3 cellular contexts compared by ENCODE assay signal in the genomic region with DNA sequence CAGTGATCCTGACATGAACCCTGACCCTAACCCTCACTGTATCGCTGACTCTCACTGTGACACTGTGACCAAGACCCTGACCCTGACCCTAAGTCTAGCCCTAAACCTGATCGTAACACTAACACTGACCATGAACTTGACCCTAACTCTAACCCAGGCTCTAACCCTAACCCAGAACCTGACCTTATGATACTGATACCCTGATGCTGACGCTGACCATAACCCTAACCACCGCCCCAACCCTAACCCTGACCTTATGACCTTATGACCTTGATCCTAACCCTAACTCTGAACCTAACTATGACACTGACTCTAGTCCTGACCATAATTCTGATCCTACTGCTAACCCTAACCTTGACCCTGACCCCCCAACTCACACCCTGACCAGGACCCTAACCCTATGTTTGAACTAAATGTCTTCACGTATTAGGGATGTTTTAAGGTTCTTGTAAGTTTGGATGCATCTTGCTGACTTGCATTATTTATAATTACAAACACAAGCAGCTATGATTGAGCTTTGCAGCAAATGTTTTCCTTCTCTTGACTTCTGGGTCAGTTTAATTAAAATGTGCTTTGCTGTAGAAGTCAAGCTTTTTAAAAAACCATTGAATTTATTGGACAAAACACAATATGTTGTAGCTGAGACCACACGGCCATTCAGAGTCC.
TF ChIP-seq lines count a peak whose summit lies in the region.

No MANE protein-coding gene starts in this region.

TF ChIP-seq in A549, 52 proteins besides CTCF, POLR2A, EP300 and RAD21:
- TF ChIP-seq RARB (CRISPR knock-in tag; IDR thresholded peaks at IDR 0.05) (no peak), MAFK (IDR thresholded peaks at IDR 0.05; ENCODE audit: partially characterized antibody) (peak; percentile 77), MYC (IDR thresholded peaks at IDR 0.05; ENCODE audit: borderline replicate concordance, low read length) (no peak), JUN (IDR thresholded peaks at IDR 0.05) (no peak), CBX8 (IDR thresholded peaks at IDR 0.05) (no peak)
- TF ChIP-seq, protein P1, sequence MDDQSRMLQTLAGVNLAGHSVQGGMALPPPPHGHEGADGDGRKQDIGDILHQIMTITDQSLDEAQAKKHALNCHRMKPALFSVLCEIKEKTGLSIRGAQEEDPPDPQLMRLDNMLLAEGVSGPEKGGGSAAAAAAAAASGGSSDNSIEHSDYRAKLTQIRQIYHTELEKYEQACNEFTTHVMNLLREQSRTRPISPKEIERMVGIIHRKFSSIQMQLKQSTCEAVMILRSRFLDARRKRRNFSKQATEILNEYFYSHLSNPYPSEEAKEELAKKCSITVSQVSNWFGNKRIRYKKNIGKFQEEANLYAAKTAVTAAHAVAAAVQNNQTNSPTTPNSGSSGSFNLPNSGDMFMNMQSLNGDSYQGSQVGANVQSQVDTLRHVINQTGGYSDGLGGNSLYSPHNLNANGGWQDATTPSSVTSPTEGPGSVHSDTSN (IDR thresholded peaks at IDR 0.05) = no peak

TF ChIP-seq in HEK293, 187 proteins besides CTCF, POLR2A, EP300 and RAD21:
- TF ChIP-seq WT1 (tag by site-specific recombination; IDR thresholded peaks at IDR 0.05) = peak; percentile 27; the same call in 1 of the 2 replicates
- TF ChIP-seq ZNF112 (tag by site-specific recombination; IDR thresholded peaks at IDR 0.05) = 0 out of 2 replicates have a peak, but pooled peaks have one; percentile 15
- TF ChIP-seq, protein P2, sequence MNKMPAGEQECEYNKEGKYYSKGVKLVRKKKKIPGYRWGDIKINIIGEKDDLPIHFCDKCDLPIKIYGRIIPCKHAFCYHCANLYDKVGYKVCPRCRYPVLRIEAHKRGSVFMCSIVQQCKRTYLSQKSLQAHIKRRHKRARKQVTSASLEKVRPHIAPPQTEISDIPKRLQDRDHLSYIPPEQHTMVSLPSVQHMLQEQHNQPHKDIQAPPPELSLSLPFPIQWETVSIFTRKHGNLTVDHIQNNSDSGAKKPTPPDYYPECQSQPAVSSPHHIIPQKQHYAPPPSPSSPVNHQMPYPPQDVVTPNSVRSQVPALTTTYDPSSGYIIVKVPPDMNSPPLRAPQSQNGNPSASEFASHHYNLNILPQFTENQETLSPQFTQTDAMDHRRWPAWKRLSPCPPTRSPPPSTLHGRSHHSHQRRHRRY (tag by site-specific recombination; IDR thresholded peaks at IDR 0.05) = no peak
- no peak for TF ChIP-seq ZNF707 (tag by site-specific recombination; IDR thresholded peaks at IDR 0.05)
- TF ChIP-seq ZBTB48 (tag by site-specific recombination; IDR thresholded peaks at IDR 0.05) = 0 out of 2 replicates have a peak, but pooled peaks have one; percentile 47
- TF ChIP-seq ZBTB7A (tag by site-specific recombination; IDR thresholded peaks at IDR 0.05; ENCODE audit: low read depth) = peak; percentile 77; the same call in 1 of the 2 replicates
- no peak for TF ChIP-seq ZNF354C (tag by site-specific recombination; IDR thresholded peaks at IDR 0.05; ENCODE audit: borderline replicate concordance, low read depth)
- no peak for TF ChIP-seq ZNF221 (tag by site-specific recombination; IDR thresholded peaks at IDR 0.05; ENCODE audit: borderline replicate concordance)
- TF ChIP-seq ZNF202 (tag by site-specific recombination; IDR thresholded peaks at IDR 0.05; ENCODE audit: borderline replicate concordance) = 0 out of 2 replicates have a peak, but pooled peaks have one; percentile 20
- peak; percentile 13; the same call in 1 of the 2 replicates for TF ChIP-seq ZNF571 (tag by site-specific recombination; IDR thresholded peaks at IDR 0.05)
- TF ChIP-seq, protein P3, sequence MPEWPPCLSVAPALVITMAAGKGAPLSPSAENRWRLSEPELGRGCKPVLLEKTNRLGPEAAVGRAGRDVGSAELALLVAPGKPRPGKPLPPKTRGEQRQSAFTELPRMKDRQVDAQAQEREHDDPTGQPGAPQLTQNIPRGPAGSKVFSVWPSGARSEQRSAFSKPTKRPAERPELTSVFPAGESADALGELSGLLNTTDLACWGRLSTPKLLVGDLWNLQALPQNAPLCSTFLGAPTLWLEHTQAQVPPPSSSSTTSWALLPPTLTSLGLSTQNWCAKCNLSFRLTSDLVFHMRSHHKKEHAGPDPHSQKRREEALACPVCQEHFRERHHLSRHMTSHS (tag by site-specific recombination; IDR thresholded peaks at IDR 0.05) = 0 out of 2 replicates have a peak, but pooled peaks have one; percentile 36
- TF ChIP-seq ZNF776 (tag by site-specific recombination; IDR thresholded peaks at IDR 0.05; ENCODE audit: borderline replicate concordance) = peak; percentile 54; the same call in 1 of the 2 replicates
- TF ChIP-seq ZNF239 (tag by site-specific recombination; IDR thresholded peaks at IDR 0.05) = peak; percentile 57; the same call in 1 of the 2 replicates
- no peak for TF ChIP-seq ZNF274 (IDR thresholded peaks at IDR 0.05; ENCODE audit: low read length)
- TF ChIP-seq ZNF274 (tag by site-specific recombination; IDR thresholded peaks at IDR 0.05; ENCODE audit: borderline replicate concordance) = 0 out of 2 replicates have a peak, but pooled peaks have one; percentile 60
- no peak for TF ChIP-seq MYNN (tag by site-specific recombination; IDR thresholded peaks at IDR 0.05; ENCODE audit: borderline replicate concordance)
- TF ChIP-seq BCL11B (tag by site-specific recombination; IDR thresholded peaks at IDR 0.05; ENCODE audit: low read depth) = peak; percentile 100
- TF ChIP-seq BCL11A (tag by site-specific recombination; IDR thresholded peaks at IDR 0.05; ENCODE audit: low read depth) = peak; percentile 98
- 0 out of 2 replicates have a peak, but pooled peaks have one; percentile 61 for TF ChIP-seq ZNF311 (tag by site-specific recombination; IDR thresholded peaks at IDR 0.05; ENCODE audit: borderline replicate concordance)
- peak; percentile 69; the same call in 1 of the 2 replicates for TF ChIP-seq GLI4 (tag by site-specific recombination; IDR thresholded peaks at IDR 0.05)
- TF ChIP-seq KLF1 (tag by site-specific recombination; IDR thresholded peaks at IDR 0.05) = 0 out of 2 replicates have a peak, but pooled peaks have one; percentile 27
- TF ChIP-seq, protein P4, sequence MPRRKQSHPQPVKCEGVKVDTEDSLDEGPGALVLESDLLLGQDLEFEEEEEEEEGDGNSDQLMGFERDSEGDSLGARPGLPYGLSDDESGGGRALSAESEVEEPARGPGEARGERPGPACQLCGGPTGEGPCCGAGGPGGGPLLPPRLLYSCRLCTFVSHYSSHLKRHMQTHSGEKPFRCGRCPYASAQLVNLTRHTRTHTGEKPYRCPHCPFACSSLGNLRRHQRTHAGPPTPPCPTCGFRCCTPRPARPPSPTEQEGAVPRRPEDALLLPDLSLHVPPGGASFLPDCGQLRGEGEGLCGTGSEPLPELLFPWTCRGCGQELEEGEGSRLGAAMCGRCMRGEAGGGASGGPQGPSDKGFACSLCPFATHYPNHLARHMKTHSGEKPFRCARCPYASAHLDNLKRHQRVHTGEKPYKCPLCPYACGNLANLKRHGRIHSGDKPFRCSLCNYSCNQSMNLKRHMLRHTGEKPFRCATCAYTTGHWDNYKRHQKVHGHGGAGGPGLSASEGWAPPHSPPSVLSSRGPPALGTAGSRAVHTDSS (tag by site-specific recombination; IDR thresholded peaks at IDR 0.05) = no peak
- TF ChIP-seq, protein P5, sequence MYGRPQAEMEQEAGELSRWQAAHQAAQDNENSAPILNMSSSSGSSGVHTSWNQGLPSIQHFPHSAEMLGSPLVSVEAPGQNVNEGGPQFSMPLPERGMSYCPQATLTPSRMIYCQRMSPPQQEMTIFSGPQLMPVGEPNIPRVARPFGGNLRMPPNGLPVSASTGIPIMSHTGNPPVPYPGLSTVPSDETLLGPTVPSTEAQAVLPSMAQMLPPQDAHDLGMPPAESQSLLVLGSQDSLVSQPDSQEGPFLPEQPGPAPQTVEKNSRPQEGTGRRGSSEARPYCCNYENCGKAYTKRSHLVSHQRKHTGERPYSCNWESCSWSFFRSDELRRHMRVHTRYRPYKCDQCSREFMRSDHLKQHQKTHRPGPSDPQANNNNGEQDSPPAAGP (tag by site-specific recombination; IDR thresholded peaks at IDR 0.05) = no peak
- TF ChIP-seq SP7 (tag by site-specific recombination; IDR thresholded peaks at IDR 0.05) = no peak
- TF ChIP-seq ZNF416 (tag by site-specific recombination; IDR thresholded peaks at IDR 0.05) = no peak

TF ChIP-seq in H1, 55 proteins besides CTCF, POLR2A, EP300 and RAD21:
- TF ChIP-seq, protein P6, sequence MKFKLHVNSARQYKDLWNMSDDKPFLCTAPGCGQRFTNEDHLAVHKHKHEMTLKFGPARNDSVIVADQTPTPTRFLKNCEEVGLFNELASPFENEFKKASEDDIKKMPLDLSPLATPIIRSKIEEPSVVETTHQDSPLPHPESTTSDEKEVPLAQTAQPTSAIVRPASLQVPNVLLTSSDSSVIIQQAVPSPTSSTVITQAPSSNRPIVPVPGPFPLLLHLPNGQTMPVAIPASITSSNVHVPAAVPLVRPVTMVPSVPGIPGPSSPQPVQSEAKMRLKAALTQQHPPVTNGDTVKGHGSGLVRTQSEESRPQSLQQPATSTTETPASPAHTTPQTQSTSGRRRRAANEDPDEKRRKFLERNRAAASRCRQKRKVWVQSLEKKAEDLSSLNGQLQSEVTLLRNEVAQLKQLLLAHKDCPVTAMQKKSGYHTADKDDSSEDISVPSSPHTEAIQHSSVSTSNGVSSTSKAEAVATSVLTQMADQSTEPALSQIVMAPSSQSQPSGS (IDR thresholded peaks at IDR 0.05; ENCODE audit: low read length) = no peak
- no peak for TF ChIP-seq PHF8 (conservative IDR thresholded peaks at IDR 0.05; ENCODE audit: low read depth, low read length)
- TF ChIP-seq, protein P7, sequence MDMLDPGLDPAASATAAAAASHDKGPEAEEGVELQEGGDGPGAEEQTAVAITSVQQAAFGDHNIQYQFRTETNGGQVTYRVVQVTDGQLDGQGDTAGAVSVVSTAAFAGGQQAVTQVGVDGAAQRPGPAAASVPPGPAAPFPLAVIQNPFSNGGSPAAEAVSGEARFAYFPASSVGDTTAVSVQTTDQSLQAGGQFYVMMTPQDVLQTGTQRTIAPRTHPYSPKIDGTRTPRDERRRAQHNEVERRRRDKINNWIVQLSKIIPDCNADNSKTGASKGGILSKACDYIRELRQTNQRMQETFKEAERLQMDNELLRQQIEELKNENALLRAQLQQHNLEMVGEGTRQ (IDR thresholded peaks at IDR 0.05; ENCODE audit: low read length) = no peak
- TF ChIP-seq EZH2 (IDR thresholded peaks at IDR 0.05; ENCODE audit: low read depth, low read length, severe bottlenecking) = no peak
- TF ChIP-seq RNF2 (IDR thresholded peaks at IDR 0.05; ENCODE audit: borderline replicate concordance, low read depth, low read length, missing control alignments, poor library complexity, severe bottlenecking) = no peak
- no peak for TF ChIP-seq YY1 (IDR thresholded peaks at IDR 0.05; ENCODE audit: low read depth, low read length)
- no peak for TF ChIP-seq KDM5A (IDR thresholded peaks at IDR 0.05; ENCODE audit: low read length)
- no peak for TF ChIP-seq TAF1 (IDR thresholded peaks at IDR 0.05; ENCODE audit: low read depth, low read length)
